25 cellular contexts compared by ENCODE assay signal in the genomic region with DNA sequence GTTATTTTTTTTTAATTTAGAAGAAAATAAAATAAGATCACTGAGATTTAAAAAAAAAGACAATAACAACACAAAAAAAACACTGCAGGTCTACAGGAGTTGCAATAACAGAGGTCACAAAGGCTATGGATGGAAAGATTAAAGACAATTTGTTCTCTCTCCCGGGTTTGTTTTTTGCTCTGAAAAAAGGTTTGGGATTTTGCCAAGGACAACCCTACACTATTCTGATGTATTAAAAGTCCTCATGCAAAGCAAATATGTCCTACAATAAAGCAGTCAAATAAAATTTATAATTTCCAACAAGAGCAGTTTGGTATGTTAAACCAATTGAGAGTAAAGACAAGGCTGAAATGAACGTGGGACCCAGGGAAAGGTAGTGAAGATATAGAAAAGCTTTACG. TPM values are rescaled to one million over a fixed set of nuclear protein-coding genes. Genes with fewer than 3 reads are reported as not detected.
DNase-seq lines count a peak whose midpoint lies in the region; ATAC-seq and TF ChIP-seq lines count a peak whose summit lies in the region.
"Had no signal": no experiment of that assay in that cellular context is flagged by ENCODE, and none has a peak within 500 bp of the region (broad histone marks: within the 10 kb centered on the region; RNA-seq: fewer than 3 reads in every experiment).

No MANE protein-coding gene starts in this region.

- no peak overlapping the region for H3K4me3 ChIP-seq in dorsolateral prefrontal cortex
- H3K4me3 ChIP-seq: gastrocnemius medialis, K562, lower lobe of right lung, neural progenitor cell, stomach, tibial nerve had no signal

- H3K27me3 ChIP-seq in dorsolateral prefrontal cortex = no peaks in the 10 kb centered on the region
- H3K27me3 ChIP-seq: gastrocnemius medialis, neural progenitor cell, stomach, tibial nerve had no signal

- H3K27ac ChIP-seq in dorsolateral prefrontal cortex = peak overlapping the region in 35 of 59 donors; percentile 6 to 73 (median 46)
- H3K27ac ChIP-seq: gastrocnemius medialis, lower lobe of right lung, neural progenitor cell, stomach, tibial nerve had no signal

- DNase-seq in HS-27A (ENCODE audit: low read depth) (peak; percentile 8), NCI-H2171 (lab: John Stamatoyannopoulos, UW) (peak; percentile 9), dorsolateral prefrontal cortex (no peak), lung microvascular endothelial cell (ENCODE audit: low read depth in 2 of 2) (peak; percentile 12 to 88), Right ventricle myocardium inferior (ENCODE audit: missing footprints) (no peak), SIG-M5 (lab: John Stamatoyannopoulos, UW) (no peak)
- DNase-seq: activated B cell treated with CpG ODN at 0.5 μM for 24 hours; activated CD4-positive, alpha-beta T cell treated with anti-CD3 and anti-CD28 coated beads, Interleukin-2, amount 50 U/mL, for 4 hours; DMS53; effector memory CD4-positive, alpha-beta T cell; gastrocnemius medialis; lower lobe of right lung; NCI-H2029; NCI-H226; Right ventricle myocardium superior; stomach; SW 1271; T1000 had no signal

- ATAC-seq in HG02759 (IDR thresholded peaks at IDR 0.05; ENCODE audit: unreplicated experiment) (no peak), Right ventricle myocardium inferior (no peak), GM18907 (IDR thresholded peaks at IDR 0.05; ENCODE audit: unreplicated experiment) (no peak)
- ATAC-seq: activated naive CD4-positive, alpha-beta T cell treated with anti-CD3 and anti-CD28 coated beads, Interleukin-2, amount 50 U/mL, for 72 hours; esophagus mucosa; gastrocnemius medialis; K562 had no signal

- intact Hi-C loops in dorsolateral prefrontal cortex (cut with DNase I) (no loop called here), Right ventricle myocardium inferior (cut with DNase I) (no loop called here)

- TF ChIP-seq CTCF in dorsolateral prefrontal cortex (IDR thresholded peaks at IDR 0.05 in 54 of 56, conservative IDR thresholded peaks at IDR 0.05 in 2 of 56; ENCODE audit: low read depth in 1 of 56, partially characterized antibody in 56 of 56) = no peak

RNA-seq across cellular contexts. Expression of a gene that starts 55.6 kb away (rescaled TPM):
- total RNA-seq in dorsolateral prefrontal cortex = 100 to 1,000 TPM in 114 of 120 experiments, 10 to 100 TPM in 6; 83.1 to 211 (median 136) TPM
- total RNA-seq in lung microvascular endothelial cell = 68.0 and 78.6 TPM in 2 replicates
- total RNA-seq in Right ventricle myocardium inferior = 30.1 TPM

Comparison
In these comparisons a context has a peak if more than half of its experiments do, and no peak if none do; other contexts are left out.
1. DNase-seq: peak in HS-27A (single experiment), NCI-H2171 (single experiment) and lung microvascular endothelial cell (2 of 2); none in dorsolateral prefrontal cortex (0 of 10), Right ventricle myocardium inferior (single experiment) and SIG-M5 (single experiment).